Comparison of ENCODE assay signal across 20 cellular contexts in the genomic region with DNA sequence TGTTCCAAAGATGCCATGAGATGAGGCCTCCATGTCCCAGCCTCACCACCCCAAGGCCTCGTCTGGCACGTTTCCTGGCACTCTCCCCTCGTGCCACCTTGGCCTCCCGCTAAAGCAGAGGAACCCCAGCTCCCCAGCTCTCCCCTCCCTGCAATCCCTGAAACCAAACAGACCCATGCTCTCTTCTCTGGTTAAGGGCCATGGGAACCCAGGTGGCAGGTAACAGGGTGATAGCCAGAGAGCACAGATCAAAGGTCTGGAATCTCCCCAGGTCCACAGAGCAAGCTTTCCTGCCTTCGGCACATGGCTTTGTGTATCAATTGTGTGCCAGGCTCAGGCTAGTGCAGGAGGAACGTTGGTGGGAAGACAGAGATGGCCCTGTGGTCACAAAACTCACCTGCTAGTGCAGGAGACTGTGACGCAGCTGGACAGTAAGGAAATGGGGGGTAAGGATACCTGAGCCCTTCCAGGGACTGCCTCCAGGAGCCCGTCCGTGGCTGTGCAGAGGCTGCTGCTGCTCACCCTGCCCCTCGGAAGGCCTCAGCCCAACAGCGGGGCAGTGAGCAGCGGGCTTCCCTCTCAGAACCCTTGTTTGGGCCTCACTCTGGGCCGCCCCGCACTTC. TPM values are rescaled to one million over a fixed set of nuclear protein-coding genes. Genes with fewer than 3 reads are reported as not detected.
"Had no signal": no experiment of that assay in that cellular context is flagged by ENCODE, and none has a peak within 500 bp of the region (broad histone marks: within the 10 kb centered on the region; RNA-seq: fewer than 3 reads in every experiment).

No MANE protein-coding gene starts in this region.

- H3K4me3 Mint-ChIP-seq: immature natural killer cell; stimulated activated memory B cell treated with anti-CD40 and anti-IgM and Interleukin-4, amounts not matched to agents 10 μg/mL and 1 μg/mL and 100 μg/mL, for 72 hours; WTC11 had no signal

- H3K27ac ChIP-seq: foreskin keratinocyte, hepatocyte, lower lobe of right lung, skin epidermis, stomach, transverse colon had no signal

- H3K27ac Mint-ChIP-seq: stimulated activated memory B cell treated with anti-CD40 and anti-IgM and Interleukin-4, amounts not matched to agents 10 μg/mL and 1 μg/mL and 100 μg/mL, for 72 hours had no signal

- H3K4me3 ChIP-seq: hepatocyte, lower lobe of right lung, skin epidermis, stomach, transverse colon had no signal

- H3K9me3 Mint-ChIP-seq: immature natural killer cell; naive B cell; stimulated activated memory B cell treated with anti-CD40 and anti-IgM and Interleukin-4, amounts not matched to agents 10 μg/mL and 1 μg/mL and 100 μg/mL, for 72 hours; WTC11 had no signal

- H3K4me2 ChIP-seq: hepatocyte had no signal

- H3K4me1 Mint-ChIP-seq: stimulated activated memory B cell treated with anti-CD40 and anti-IgM and Interleukin-4, amounts not matched to agents 10 μg/mL and 1 μg/mL and 100 μg/mL, for 72 hours had no signal

- H3K27me3 Mint-ChIP-seq: naive B cell; stimulated activated memory B cell treated with anti-CD40 and anti-IgM and Interleukin-4, amounts not matched to agents 10 μg/mL and 1 μg/mL and 100 μg/mL, for 72 hours had no signal

- ATAC-seq: foreskin keratinocyte; lower lobe of right lung; SK-N-SH treated with all-trans-retinoic acid at 6 μM for 48 hours; stimulated activated memory B cell treated with anti-CD40 and anti-IgM and Interleukin-4, amounts not matched to agents 10 μg/mL and 1 μg/mL and 100 μg/mL, for 72 hours; WTC11 had no signal

- DNase-seq: activated naive CD4-positive, alpha-beta T cell treated with Interleukin-2 at 50 U/mL for 16 hours; activated T-cell treated with anti-CD3 and anti-CD28 coated beads, Interleukin-2, amount 50 U/mL, for 48 hours; amygdala; effector CD4-positive, alpha-beta T cell; foreskin keratinocyte; immature natural killer cell; kidney glomerular epithelial cell; lower lobe of right lung; naive B cell; occipital lobe; retina; stomach; T-helper 9 cell; transverse colon had no signal

- H3K9me3 ChIP-seq: lower lobe of right lung, stomach, transverse colon had no signal

- H2AFZ ChIP-seq: hepatocyte had no signal

- H3K79me2 ChIP-seq: hepatocyte had no signal

- H3K27me3 ChIP-seq: hepatocyte, stomach, transverse colon had no signal

- H3K4me1 ChIP-seq: foreskin keratinocyte, lower lobe of right lung had no signal

RNA-seq across cellular contexts. Expression of a gene that starts 39.0 kb away (rescaled TPM):
- polyA plus RNA-seq: immature natural killer cell, neural cell had no signal
